14 cellular contexts compared by ENCODE assay signal in genomic region chr6:99894815-99895214, GRCh38.
A peak's percentile ranks its signal among the peaks of the same experiment; 100 is the strongest.
DNase-seq lines count a peak whose midpoint lies in the region; ATAC-seq lines count a peak whose summit lies in the region.
"Had no signal": no experiment of that assay in that cellular context is flagged by ENCODE, and none has a peak within 500 bp of the region (broad histone marks: within the 10 kb centered on the region; RNA-seq: fewer than 3 reads in every experiment).

No MANE protein-coding gene starts in this region.

- no peak overlapping the region for H2BK5ac ChIP-seq in mesendoderm (ENCODE audit: low read length)

- H3K27ac ChIP-seq in mesendoderm (ENCODE audit: low read depth, low read length) (no peak overlapping the region), substantia nigra (ENCODE audit: low read depth, low read length, poor library complexity, severe bottlenecking) (no peak overlapping the region)
- H3K27ac ChIP-seq: BLaER1 treated with 17β-estradiol and CSF1 and Interleukin-3, amounts not matched to agents 10 nM and 100 nM; GM23248 had no signal

- H4K5ac ChIP-seq in mesendoderm (ENCODE audit: low read length), result no peak overlapping the region

- DNase-seq in mesendoderm, result peak; percentile 3
- no peak for DNase-seq in H4 (ENCODE audit: low spot score)
- no peak for DNase-seq in NCI-H2107 treated with DMSO at 0.1 percent for 48 hours (lab: John Stamatoyannopoulos, UW; ENCODE audit: unreplicated experiment)
- no peak for DNase-seq in substantia nigra (lab: John Stamatoyannopoulos, UW)
- DNase-seq: ACHN, DMS53, GM23248, HFFc6, KG1 had no signal

- no peak overlapping the region for H3K4me2 ChIP-seq in mesendoderm (ENCODE audit: low read length)
- H3K4me2 ChIP-seq: BLaER1 treated with 17β-estradiol and CSF1 and Interleukin-3, amounts not matched to agents 10 nM and 100 nM had no signal

- H3K9ac ChIP-seq in mesendoderm (ENCODE audit: low read length), result no peak overlapping the region
- H3K9ac ChIP-seq: BLaER1 treated with 17β-estradiol and CSF1 and Interleukin-3, amounts not matched to agents 10 nM and 100 nM; GM23248 had no signal

- H3K4me3 ChIP-seq in mesendoderm (ENCODE audit: low read length), result no peak overlapping the region
- H3K4me3 ChIP-seq: BLaER1 treated with 17β-estradiol and CSF1 and Interleukin-3, amounts not matched to agents 10 nM and 100 nM; GM23248; HAP-1 had no signal

- no peaks in the 10 kb centered on the region for H3K79me1 ChIP-seq in mesendoderm (ENCODE audit: low read length)

- H2BK120ac ChIP-seq in mesendoderm (ENCODE audit: low read depth, low read length), result no peak overlapping the region

- no peak overlapping the region for H3K4ac ChIP-seq in mesendoderm (ENCODE audit: low read depth, low read length)

- WGBS in mesendoderm (ENCODE audit: extremely low coverage, insufficient coverage, low lambda C conversion rate), result no CpG with 5 or more reads among the region's 3 CpGs

- H4K8ac ChIP-seq in mesendoderm (ENCODE audit: low read depth, low read length), result no peak overlapping the region

- no peak overlapping the region for H3K56ac ChIP-seq in mesendoderm (ENCODE audit: low read length)

- no peak overlapping the region for H2BK15ac ChIP-seq in mesendoderm (replicated peaks; ENCODE audit: low read depth)

- no peaks in the 10 kb centered on the region for H3K36me3 ChIP-seq in mesendoderm (ENCODE audit: control insufficient read depth, insufficient read depth, low read length)
- H3K36me3 ChIP-seq: BLaER1 treated with 17β-estradiol and CSF1 and Interleukin-3, amounts not matched to agents 10 nM and 100 nM; HAP-1 had no signal

- no peak overlapping the region for H2AK5ac ChIP-seq in mesendoderm (ENCODE audit: low read length)

- no peaks in the 10 kb centered on the region for H3K4me1 ChIP-seq in mesendoderm (ENCODE audit: control insufficient read depth, low read depth, low read length)
- H3K4me1 ChIP-seq: BLaER1 treated with 17β-estradiol and CSF1 and Interleukin-3, amounts not matched to agents 10 nM and 100 nM; HAP-1 had no signal

- no peaks in the 10 kb centered on the region for H3K79me2 ChIP-seq in mesendoderm (ENCODE audit: control insufficient read depth, insufficient read depth, low read length)

- no peak overlapping the region for H3K18ac ChIP-seq in mesendoderm (ENCODE audit: low read length)

- no peak overlapping the region for H3K23ac ChIP-seq in mesendoderm (ENCODE audit: low read length)

- H3K27me3 ChIP-seq in mesendoderm (ENCODE audit: insufficient read depth, low read length, poor library complexity), result no peaks in the 10 kb centered on the region
- H3K27me3 ChIP-seq: BLaER1 treated with 17β-estradiol and CSF1 and Interleukin-3, amounts not matched to agents 10 nM and 100 nM had no signal

- ATAC-seq in GM18502 (IDR thresholded peaks at IDR 0.05; ENCODE audit: poor library complexity, unreplicated experiment), result peak; percentile 70
- peak; percentile 58 for ATAC-seq in GM19351 (IDR thresholded peaks at IDR 0.05; ENCODE audit: unreplicated experiment)
- peak; percentile 66 for ATAC-seq in HG03060 (IDR thresholded peaks at IDR 0.05; ENCODE audit: low read depth, unreplicated experiment)
